8 cellular contexts compared by ENCODE assay signal in genomic region chr3:134312873-134313838, GRCh38.
A peak's percentile ranks its signal among the peaks of the same experiment; 100 is the strongest.
DNase-seq lines count a peak whose midpoint lies in the region; ATAC-seq and TF ChIP-seq lines count a peak whose summit lies in the region.

No MANE protein-coding gene starts in this region.

- peak overlapping the region; percentile 65 for H3K4me3 ChIP-seq in fibroblast of villous mesenchyme (ENCODE audit: low read depth, low read length)
- H3K4me3 ChIP-seq in neural progenitor cell, result peak overlapping the region; percentile 44

- intact Hi-C loops in Calu3 (cut with micrococcal nuclease; ENCODE audit: unreplicated experiment), result loop anchor here (1.0 to 2.0 kb wide), 2 partner anchors 46 to 61 kb away; partner anchors contain the start of gene AMOTL2

- H3K79me2 ChIP-seq in neural progenitor cell (ENCODE audit: low read depth), result no peaks in the 10 kb centered on the region

- H3K36me3 ChIP-seq in neural progenitor cell, result no peaks in the 10 kb centered on the region

- TF ChIP-seq CTCF in Calu3 (IDR thresholded peaks at IDR 0.05; ENCODE audit: unreplicated experiment) (peak; percentile 79), fibroblast of villous mesenchyme (IDR thresholded peaks at IDR 0.05; ENCODE audit: insufficient read depth, low read depth, low read length) (peak; percentile 39), neural progenitor cell (IDR thresholded peaks at IDR 0.05) (peak; percentile 70)

- H4K20me1 ChIP-seq in neural progenitor cell (ENCODE audit: low read depth), result no peaks in the 10 kb centered on the region

- H3K4me2 ChIP-seq in neural progenitor cell, result peak overlapping the region; percentile 83

- H3K27me3 ChIP-seq in neural progenitor cell, result peaks cover 24% of the 10 kb centered on the region

- no peaks in the 10 kb centered on the region for H3K9me3 ChIP-seq in neural progenitor cell (ENCODE audit: low read depth)

- ATAC-seq in HG03280 (IDR thresholded peaks at IDR 0.05; ENCODE audit: unreplicated experiment), result no peak
- ATAC-seq in HG03159 (IDR thresholded peaks at IDR 0.05; ENCODE audit: unreplicated experiment), result no peak
- no peak for ATAC-seq in GM18517 (IDR thresholded peaks at IDR 0.05; ENCODE audit: unreplicated experiment)

- H3K9ac ChIP-seq in neural progenitor cell, result peak overlapping the region; percentile 42

- peaks cover 28% of the 10 kb centered on the region for H3K4me1 ChIP-seq in neural progenitor cell

- DNase-seq in Calu3 (peak; percentile 91), SW480 (ENCODE audit: low spot score) (peak; percentile 56), fibroblast of villous mesenchyme (ENCODE audit: low read depth) (peak; percentile 73), neural progenitor cell (ENCODE audit: low spot score) (peak; percentile 94), NCI-H510A (lab: John Stamatoyannopoulos, UW) (no peak)

- TSS peak; percentile 97 for BruUV-seq in Calu3 (replicated peaks; lab: Mats Ljungman, UMichigan)

- peak overlapping the region; percentile 72 for H3K27ac ChIP-seq in neural progenitor cell

- H2AFZ ChIP-seq in neural progenitor cell (replicated peaks), result peak overlapping the region; percentile 52

- H3K4me1 Mint-ChIP-seq in Calu3 (ENCODE audit: low read depth, unreplicated experiment), result peaks cover 86% of the 10 kb centered on the region
- H3K4me1 Mint-ChIP-seq in neural progenitor cell, result peaks cover 47% of the 10 kb centered on the region

- CTCF ChIA-PET in Calu3 (lab: Charles Lee), result interaction anchor here (0.7 to 2.3 kb wide), 9 partner anchors 35 to 167 kb away, joined by 3 to 15 read pairs (median 6); partner anchors contain the start of gene AMOTL2

- H3K36me3 Mint-ChIP-seq in Calu3 (ENCODE audit: insufficient read depth, unreplicated experiment), result no peaks in the 10 kb centered on the region
- no peaks in the 10 kb centered on the region for H3K36me3 Mint-ChIP-seq in neural progenitor cell

- H3K4me3 Mint-ChIP-seq in Calu3 (ENCODE audit: low read depth, unreplicated experiment) (peak overlapping the region; percentile 56), neural progenitor cell (peak overlapping the region; percentile 80)

- H3F3A ChIP-seq in neural progenitor cell (ENCODE audit: low read depth), result peaks cover 15% of the 10 kb centered on the region

- H3K9me3 Mint-ChIP-seq in Calu3 (ENCODE audit: low read depth, unreplicated experiment), result no peaks in the 10 kb centered on the region
- no peaks in the 10 kb centered on the region for H3K9me3 Mint-ChIP-seq in neural progenitor cell

- peak overlapping the region; percentile 14 for H3K27ac Mint-ChIP-seq in Calu3 (ENCODE audit: unreplicated experiment)
- H3K27ac Mint-ChIP-seq in neural progenitor cell, result peak overlapping the region; percentile 53

- H3K27me3 Mint-ChIP-seq in Calu3 (ENCODE audit: unreplicated experiment), result no peaks in the 10 kb centered on the region
- H3K27me3 Mint-ChIP-seq in neural progenitor cell (ENCODE audit: insufficient read depth, low read depth), result peaks cover 9% of the 10 kb centered on the region
